ENCODE assay signal across 8 cellular contexts in genomic region chr5:14809369-14810144, GRCh38.
DNase-seq lines count a peak whose midpoint lies in the region; ATAC-seq lines count a peak whose summit lies in the region.

No MANE protein-coding gene starts in this region.

- H3K4me3 Mint-ChIP-seq in CD4-positive, CD25-positive, alpha-beta regulatory T cell, result peak overlapping the region; percentile 62 to 88 (median 80)
- peak overlapping the region; percentile 55 for H3K4me3 Mint-ChIP-seq in activated CD4-positive, alpha-beta T cell treated with anti-CD3 and anti-CD28 coated beads for 36 hours
- H3K4me3 Mint-ChIP-seq in stimulated activated effector memory CD8-positive, alpha-beta T cell treated with anti-CD3 and anti-CD28 coated beads, Interleukin-12 subunit alpha, Interleukin-12 subunit beta, amount 100 ng/mL, for 72 hours, result peak overlapping the region; percentile 66

- H3K4me1 Mint-ChIP-seq in CD4-positive, CD25-positive, alpha-beta regulatory T cell, result peaks cover 40 to 79% (median 57%) of the 10 kb centered on the region in 4 donors
- peaks cover 51% of the 10 kb centered on the region for H3K4me1 Mint-ChIP-seq in activated CD4-positive, alpha-beta T cell treated with anti-CD3 and anti-CD28 coated beads for 36 hours
- H3K4me1 Mint-ChIP-seq in stimulated activated effector memory CD8-positive, alpha-beta T cell treated with anti-CD3 and anti-CD28 coated beads, Interleukin-12 subunit alpha, Interleukin-12 subunit beta, amount 100 ng/mL, for 72 hours, result peaks cover 41% of the 10 kb centered on the region

- peaks cover 0 to 2% (median 0%) of the 10 kb centered on the region in 7 donors for H3K9me3 Mint-ChIP-seq in CD4-positive, CD25-positive, alpha-beta regulatory T cell
- no peaks in the 10 kb centered on the region for H3K9me3 Mint-ChIP-seq in activated CD4-positive, alpha-beta T cell treated with anti-CD3 and anti-CD28 coated beads for 36 hours (ENCODE audit: low read depth)
- H3K9me3 Mint-ChIP-seq in stimulated activated effector memory CD8-positive, alpha-beta T cell treated with anti-CD3 and anti-CD28 coated beads, Interleukin-12 subunit alpha, Interleukin-12 subunit beta, amount 100 ng/mL, for 72 hours, result no peaks in the 10 kb centered on the region

- peaks cover 6% of the 10 kb centered on the region for H3K36me3 ChIP-seq in CD4-positive, CD25-positive, alpha-beta regulatory T cell (ENCODE audit: control insufficient read depth, insufficient read depth, low read length)
- H3K36me3 ChIP-seq in mucosa of rectum (ENCODE audit: control insufficient read depth in 2 of 2, insufficient read depth in 2 of 2, low read length in 2 of 2), result peaks cover 2 to 3% of the 10 kb centered on the region in 2 donors

- POLR2A ChIA-PET in activated CD4-positive, alpha-beta T cell treated with anti-CD3 and anti-CD28 coated beads for 36 hours (lab: Charles Lee), result interaction anchor here (0.6 to 1.8 kb wide), 2 partner anchors 183 to 1826 kb away, joined by 3 to 4 read pairs; no protein-coding TSS in a partner anchor

- peak overlapping the region; percentile 76 for H3K4me3 ChIP-seq in CD4-positive, CD25-positive, alpha-beta regulatory T cell (ENCODE audit: low read depth, low read length)
- H3K4me3 ChIP-seq in mucosa of rectum (ENCODE audit: low read length in 2 of 2), result peak overlapping the region in 1 of 2 donors; percentile 51

- H3K9me3 ChIP-seq in CD4-positive, CD25-positive, alpha-beta regulatory T cell (ENCODE audit: control insufficient read depth in 2 of 2, low read length in 2 of 2), result no peaks in the 10 kb centered on the region
- no peaks in the 10 kb centered on the region for H3K9me3 ChIP-seq in mucosa of rectum (ENCODE audit: control insufficient read depth in 2 of 2, low read length in 2 of 2)

- intact Hi-C loops in activated CD4-positive, alpha-beta T cell treated with anti-CD3 and anti-CD28 coated beads for 36 hours (cut with DNase I, micrococcal nuclease), result loop anchor here (1.0 to 10.0 kb wide), 12 partner anchors 8 to 1655 kb away; partner anchors contain the start of genes OTULIN (in 1 of the 2) and ZNF622 (in 1 of the 2)

- H3K36me3 Mint-ChIP-seq in CD4-positive, CD25-positive, alpha-beta regulatory T cell, result peaks cover 14% of the 10 kb centered on the region
- H3K36me3 Mint-ChIP-seq in activated CD4-positive, alpha-beta T cell treated with anti-CD3 and anti-CD28 coated beads for 36 hours (ENCODE audit: low read depth), result peaks cover 8% of the 10 kb centered on the region
- H3K36me3 Mint-ChIP-seq in stimulated activated effector memory CD8-positive, alpha-beta T cell treated with anti-CD3 and anti-CD28 coated beads, Interleukin-12 subunit alpha, Interleukin-12 subunit beta, amount 100 ng/mL, for 72 hours, result peaks cover 29% of the 10 kb centered on the region

- ATAC-seq in CD4-positive, CD25-positive, alpha-beta regulatory T cell (ENCODE audit: low read depth in 2 of 2), result peak; percentile 96 to 99
- ATAC-seq in GM21526 (IDR thresholded peaks at IDR 0.05; ENCODE audit: low FRiP score, unreplicated experiment), result peak; percentile 99
- ATAC-seq in activated CD4-positive, alpha-beta T cell treated with anti-CD3 and anti-CD28 coated beads for 36 hours, result peak; percentile 96
- peak; percentile 99 for ATAC-seq in stimulated activated effector memory CD8-positive, alpha-beta T cell treated with anti-CD3 and anti-CD28 coated beads, Interleukin-12 subunit alpha, Interleukin-12 subunit beta, amount 100 ng/mL, for 72 hours

- CTCF ChIA-PET in activated CD4-positive, alpha-beta T cell treated with anti-CD3 and anti-CD28 coated beads for 36 hours (lab: Charles Lee), result interaction anchor here (1.1 to 1.6 kb wide), 5 partner anchors 60 to 194 kb away, joined by 3 to 5 read pairs (median 4); no protein-coding TSS in a partner anchor

- H3K4me1 ChIP-seq in CD4-positive, CD25-positive, alpha-beta regulatory T cell (ENCODE audit: control insufficient read depth, insufficient read depth, low read length, poor library complexity, severe bottlenecking), result peaks cover 45% of the 10 kb centered on the region
- H3K4me1 ChIP-seq in mucosa of rectum (ENCODE audit: control insufficient read depth in 2 of 2, insufficient read depth in 2 of 2, low read length in 2 of 2), result peaks cover 5% of the 10 kb centered on the region in 2 donors

- peak overlapping the region; percentile 75 to 95 (median 94) for H3K27ac Mint-ChIP-seq in CD4-positive, CD25-positive, alpha-beta regulatory T cell
- H3K27ac Mint-ChIP-seq in activated CD4-positive, alpha-beta T cell treated with anti-CD3 and anti-CD28 coated beads for 36 hours, result peak overlapping the region; percentile 71
- H3K27ac Mint-ChIP-seq in stimulated activated effector memory CD8-positive, alpha-beta T cell treated with anti-CD3 and anti-CD28 coated beads, Interleukin-12 subunit alpha, Interleukin-12 subunit beta, amount 100 ng/mL, for 72 hours, result peak overlapping the region; percentile 88

- H3K27ac ChIP-seq in CD4-positive, CD25-positive, alpha-beta regulatory T cell (ENCODE audit: insufficient read depth, low read length, poor library complexity, severe bottlenecking), result peak overlapping the region; percentile 72
- peak overlapping the region; percentile 29 for H3K27ac ChIP-seq in cingulate gyrus (ENCODE audit: low read depth, low read length)
- H3K27ac ChIP-seq in mucosa of rectum (ENCODE audit: low read depth in 2 of 2, low read length in 2 of 2), result peak overlapping the region; percentile 14 to 27

- no peaks in the 10 kb centered on the region for H3K27me3 Mint-ChIP-seq in CD4-positive, CD25-positive, alpha-beta regulatory T cell
- H3K27me3 Mint-ChIP-seq in activated CD4-positive, alpha-beta T cell treated with anti-CD3 and anti-CD28 coated beads for 36 hours, result no peaks in the 10 kb centered on the region

- H3K9ac ChIP-seq in mucosa of rectum (ENCODE audit: low read depth in 1 of 2, low read length in 2 of 2), result no peak overlapping the region

- DNase-seq in CD4-positive, CD25-positive, alpha-beta regulatory T cell, result peak; percentile 59 to 93 (median 67)
- DNase-seq in KG1 (lab: John Stamatoyannopoulos, UW) (peak; percentile 75), cortex of kidney (lab: John Stamatoyannopoulos, UW) (no peak)
- peak; percentile 87 for DNase-seq in activated CD4-positive, alpha-beta T cell treated with anti-CD3 and anti-CD28 coated beads for 36 hours
- DNase-seq in stimulated activated effector memory CD8-positive, alpha-beta T cell treated with anti-CD3 and anti-CD28 coated beads, Interleukin-12 subunit alpha, Interleukin-12 subunit beta, amount 100 ng/mL, for 72 hours (ENCODE audit: low spot score in 2 of 2), result peak; percentile 60 to 91

- no peaks in the 10 kb centered on the region for H3K27me3 ChIP-seq in CD4-positive, CD25-positive, alpha-beta regulatory T cell (ENCODE audit: control insufficient read depth, insufficient read depth, low read length)
- H3K27me3 ChIP-seq in mucosa of rectum (ENCODE audit: control insufficient read depth in 2 of 2, insufficient read depth in 2 of 2, low read length in 2 of 2), result no peaks in the 10 kb centered on the region

Comparison
In these comparisons a context has a peak if more than half of its experiments do, and no peak if none do; other contexts are left out.
1. H3K27ac ChIP-seq: peak in every context shown above with its lines; median percentile 72 in CD4-positive, CD25-positive, alpha-beta regulatory T cell; 29 in cingulate gyrus; 20 in mucosa of rectum.